ENCODE assay signal across 8 cellular contexts in the genomic region with DNA sequence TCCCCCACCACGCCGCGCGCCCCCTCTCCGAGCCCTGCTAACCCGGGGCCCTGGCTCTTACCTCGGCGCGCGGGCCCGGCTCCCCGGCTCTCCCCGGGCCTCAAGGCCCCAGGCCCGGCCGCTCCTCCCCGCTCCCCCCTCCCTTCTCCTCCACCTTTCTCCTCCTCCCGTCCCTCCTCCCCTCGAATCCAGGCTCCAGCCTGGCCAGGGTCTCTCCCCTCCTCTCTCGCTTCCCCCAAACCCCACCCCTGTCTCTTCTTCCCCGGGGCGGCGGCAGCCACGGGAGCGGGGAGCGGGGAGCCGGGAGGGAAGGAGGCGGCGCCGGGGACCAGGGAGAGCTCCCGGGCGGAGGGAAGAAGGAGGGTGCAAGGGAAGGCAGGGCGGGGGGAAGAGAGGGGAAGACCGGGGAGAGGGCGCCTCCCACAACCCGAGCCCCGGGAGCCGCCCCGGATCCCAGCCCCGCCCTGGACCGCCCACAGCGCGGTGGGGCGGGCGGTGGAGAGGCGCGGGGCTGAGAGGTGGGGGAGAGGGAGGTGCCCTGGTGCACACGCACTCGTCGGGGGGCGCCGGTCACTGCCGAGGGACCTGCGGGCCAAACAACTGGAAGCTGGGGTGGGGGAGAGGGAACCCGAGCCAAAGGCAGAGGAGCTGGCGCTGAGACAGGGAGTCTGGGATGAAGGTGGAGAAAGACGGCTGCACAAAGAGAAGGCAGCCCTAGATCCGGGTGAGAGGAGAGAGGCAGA. TPM values are rescaled to one million over a fixed set of nuclear protein-coding genes. Genes with fewer than 3 reads are reported as not detected.
DNase-seq lines count a peak whose midpoint lies in the region; ATAC-seq and TF ChIP-seq lines count a peak whose summit lies in the region.

A gene (minus strand): TSS at position 395 of the 743 bp plus-strand sequence. CDS start 798 bp downstream, outside the sequence.

- intact Hi-C loops in lower lobe of right lung (cut with DNase I), result no loop called here

- peak within 1 kb of the TSS; percentile 66 for H3K4me3 ChIP-seq in ectodermal cell (ENCODE audit: insufficient read depth, low read depth, low read length)
- peak within 1 kb of the TSS; percentile 66 for H3K4me3 ChIP-seq in lower lobe of right lung

- no peaks in the 10 kb centered on the region for H3K9me3 Mint-ChIP-seq in activated CD8-positive, alpha-beta T cell treated with anti-CD3 and anti-CD28 coated beads, Interleukin-2, amount 10 ng/mL, durations not matched to agents 7 days and 5 days (ENCODE audit: insufficient read depth)

- no peak for TF ChIP-seq CTCF in lower lobe of right lung (IDR thresholded peaks at IDR 0.05)

- H3K27ac Mint-ChIP-seq in activated CD8-positive, alpha-beta T cell treated with anti-CD3 and anti-CD28 coated beads, Interleukin-2, amount 10 ng/mL, durations not matched to agents 7 days and 5 days, result peak within 1 kb of the TSS; percentile 1

- H3K36me3 Mint-ChIP-seq in activated CD8-positive, alpha-beta T cell treated with anti-CD3 and anti-CD28 coated beads, Interleukin-2, amount 10 ng/mL, durations not matched to agents 7 days and 5 days (ENCODE audit: low read depth), result no peaks in the 10 kb centered on the region

- H3K27me3 Mint-ChIP-seq in activated CD8-positive, alpha-beta T cell treated with anti-CD3 and anti-CD28 coated beads, Interleukin-2, amount 10 ng/mL, durations not matched to agents 7 days and 5 days (ENCODE audit: low read depth), result peaks cover 54% of the 10 kb centered on the region

- H3K27ac ChIP-seq in ectodermal cell (ENCODE audit: insufficient read depth, low read depth, low read length, poor library complexity, severe bottlenecking) (peak within 1 kb of the TSS; percentile 83), lower lobe of right lung (peak within 1 kb of the TSS; percentile 52)

- H3K36me3 ChIP-seq in ectodermal cell (ENCODE audit: control insufficient read depth, insufficient read depth, low read length) (no peaks in the 10 kb centered on the region), lower lobe of right lung (peaks cover 4% of the 10 kb centered on the region)

- H3K9me3 ChIP-seq in ectodermal cell (ENCODE audit: control insufficient read depth, low read length) (no peaks in the 10 kb centered on the region), lower lobe of right lung (no peaks in the 10 kb centered on the region)

- H3K27me3 ChIP-seq in ectodermal cell (ENCODE audit: control insufficient read depth, insufficient read depth, low read length, poor library complexity, severe bottlenecking) (peaks cover 31% of the 10 kb centered on the region), lower lobe of right lung (ENCODE audit: low read depth) (no peaks in the 10 kb centered on the region)

- WGBS in ectodermal cell, 2 experiments, result 0% methylated on average over 56 to 57 of the region's 57 CpGs

- ATAC-seq in GM19023 (IDR thresholded peaks at IDR 0.05; ENCODE audit: unreplicated experiment) (peak; percentile 80), HG03460 (IDR thresholded peaks at IDR 0.05; ENCODE audit: unreplicated experiment) (peak; percentile 69), lower lobe of right lung (peak; percentile 97)
- ATAC-seq in activated CD8-positive, alpha-beta T cell treated with anti-CD3 and anti-CD28 coated beads, Interleukin-2, amount 10 ng/mL, durations not matched to agents 7 days and 5 days, result peak; percentile 85

- DNase-seq in A172 (ENCODE audit: low spot score) (peak; percentile 83), NCI-H82 (lab: John Stamatoyannopoulos, UW) (peak; percentile 93), lower lobe of right lung (peak; percentile 89)
- DNase-seq in activated CD8-positive, alpha-beta T cell treated with anti-CD3 and anti-CD28 coated beads, Interleukin-2, amount 10 ng/mL, durations not matched to agents 7 days and 5 days, result peak; percentile 67
- peak in 2 of 3 donors; percentile 42 to 62 for DNase-seq in stimulated activated CD4-positive, alpha-beta T cell treated with anti-CD3 and anti-CD28 coated beads, TNF-alpha, amount 100 ng/mL, for 1 hour (ENCODE audit: low read depth in 3 of 3, low spot score in 1 of 3)

- peak within 1 kb of the TSS; percentile 73 for H3K4me3 Mint-ChIP-seq in activated CD8-positive, alpha-beta T cell treated with anti-CD3 and anti-CD28 coated beads, Interleukin-2, amount 10 ng/mL, durations not matched to agents 7 days and 5 days

- CTCF ChIA-PET in activated CD8-positive, alpha-beta T cell treated with anti-CD3 and anti-CD28 coated beads, Interleukin-2, amount 10 ng/mL, durations not matched to agents 7 days and 5 days (lab: Charles Lee), result interaction anchor here (0.8 to 2.0 kb wide), 4 partner anchors 13 to 21 kb away, joined by 3 to 14 read pairs (median 6); no protein-coding TSS in a partner anchor

- H3K4me1 ChIP-seq in ectodermal cell (ENCODE audit: control insufficient read depth, insufficient read depth, low read length), result peaks cover 26% of the 10 kb centered on the region
- H3K4me1 ChIP-seq in lower lobe of right lung, result peaks cover 29% of the 10 kb centered on the region

- POLR2A ChIA-PET in activated CD8-positive, alpha-beta T cell treated with anti-CD3 and anti-CD28 coated beads, Interleukin-2, amount 10 ng/mL, durations not matched to agents 7 days and 5 days (lab: Charles Lee), result interaction anchor here (2.1 kb wide), 1 partner anchor 17 kb away, joined by 6 read pairs; no protein-coding TSS in a partner anchor

- peaks cover 36% of the 10 kb centered on the region for H3K4me1 Mint-ChIP-seq in activated CD8-positive, alpha-beta T cell treated with anti-CD3 and anti-CD28 coated beads, Interleukin-2, amount 10 ng/mL, durations not matched to agents 7 days and 5 days (ENCODE audit: low read depth)

RNA-seq across cellular contexts. Expression of the gene that starts here (rescaled TPM):
- 1.3 and 4.4 TPM in 2 replicates for total RNA-seq in A172 (2014; rRNA removed; shearing (Covaris generic))
- 1 to 10 TPM; 3.2 to 3.7 TPM for total RNA-seq in activated CD8-positive, alpha-beta T cell treated with anti-CD3 and anti-CD28 coated beads, Interleukin-2, amount 10 ng/mL, durations not matched to agents 7 days and 5 days
- 72.2 TPM for polyA plus RNA-seq in ectodermal cell (2013, experiment 1 of 4)
- 67.1 TPM for polyA plus RNA-seq in ectodermal cell (2013, experiment 2 of 4)
- polyA plus RNA-seq in ectodermal cell (2013, experiment 3 of 4), result 47.1 TPM
- polyA plus RNA-seq in ectodermal cell (2013, experiment 4 of 4), result 58.6 TPM
- 38.5 TPM for total RNA-seq in lower lobe of right lung

Comparison
In these comparisons a context has a peak if more than half of its experiments do, and no peak if none do; other contexts are left out.
1. Peak in every context shown above with its lines: DNase-seq, ATAC-seq, H3K4me3 ChIP-seq and H3K27ac ChIP-seq.